Comparison of ENCODE assay signal across 9 cellular contexts in genomic region chr11:128653828-128654231, GRCh38. TPM values are rescaled to one million over a fixed set of nuclear protein-coding genes. Genes with fewer than 3 reads are reported as not detected.
DNase-seq lines count a peak whose midpoint lies in the region; ATAC-seq and TF ChIP-seq lines count a peak whose summit lies in the region.
"Had no signal": no experiment of that assay in that cellular context is flagged by ENCODE, and none has a peak within 500 bp of the region (broad histone marks: within the 10 kb centered on the region; RNA-seq: fewer than 3 reads in every experiment).

No MANE protein-coding gene starts in this region.

- H3K4me1 Mint-ChIP-seq in Calu3 (ENCODE audit: low read depth, unreplicated experiment) (peaks cover 11% of the 10 kb centered on the region), activated B cell treated with CpG ODN at 0.5 μM for 24 hours (peaks cover 12% of the 10 kb centered on the region)

- no peaks in the 10 kb centered on the region for H3K9me3 ChIP-seq in right atrium auricular region

- H3K27ac ChIP-seq in right atrium auricular region = no peak overlapping the region

- DNase-seq in Calu3 (peak; percentile 25), activated B cell treated with CpG ODN at 0.5 μM for 24 hours (no peak), right atrium auricular region (ENCODE audit: low spot score) (peak; percentile 70), posterior cingulate gyrus (peak in 6 of 10 donors; percentile 20 to 88 (median 34)), GM19240 (ENCODE audit: insufficient read length, low spot score) (no peak), middle frontal gyrus (ENCODE audit: extremely low spot score, low spot score) (no peak)
- no peak for DNase-seq in central memory CD4-positive, alpha-beta T cell
- DNase-seq: NCI-H446 had no signal

- no peak for TF ChIP-seq CTCF in Calu3 (IDR thresholded peaks at IDR 0.05; ENCODE audit: unreplicated experiment)
- TF ChIP-seq CTCF in activated B cell treated with CpG ODN at 0.5 μM for 24 hours (IDR thresholded peaks at IDR 0.05) = no peak
- peak in 1 of 2 donors; percentile 17 for TF ChIP-seq CTCF in right atrium auricular region (IDR thresholded peaks at IDR 0.05)

- no peaks in the 10 kb centered on the region for H3K27me3 Mint-ChIP-seq in Calu3 (ENCODE audit: unreplicated experiment)
- H3K27me3 Mint-ChIP-seq in activated B cell treated with CpG ODN at 0.5 μM for 24 hours = peaks cover 11% of the 10 kb centered on the region

- no peaks in the 10 kb centered on the region for H3K36me3 ChIP-seq in right atrium auricular region

- no peaks in the 10 kb centered on the region for H3K4me1 ChIP-seq in right atrium auricular region

- H3K36me3 Mint-ChIP-seq in Calu3 (ENCODE audit: insufficient read depth, unreplicated experiment) = no peaks in the 10 kb centered on the region
- no peaks in the 10 kb centered on the region for H3K36me3 Mint-ChIP-seq in activated B cell treated with CpG ODN at 0.5 μM for 24 hours (ENCODE audit: low read depth)

- no TSS peak for BruUV-seq in Calu3 (replicated peaks; lab: Mats Ljungman, UMichigan)

- H3K4me3 ChIP-seq in right atrium auricular region = no peak overlapping the region

- POLR2A ChIA-PET in activated B cell treated with CpG ODN at 0.5 μM for 24 hours (lab: Charles Lee) = no interaction called here

- peak overlapping the region; percentile 11 for H3K4me3 Mint-ChIP-seq in Calu3 (ENCODE audit: low read depth, unreplicated experiment)
- peak overlapping the region; percentile 59 for H3K4me3 Mint-ChIP-seq in activated B cell treated with CpG ODN at 0.5 μM for 24 hours

- intact Hi-C loops in Calu3 (cut with micrococcal nuclease; ENCODE audit: unreplicated experiment) (loop anchor here (5.0 kb wide), 1 partner anchor 178 kb away; no protein-coding TSS in a partner anchor), activated B cell treated with CpG ODN at 0.5 μM for 24 hours (cut with micrococcal nuclease) (no loop called here), posterior cingulate gyrus (cut with DNase I) (no loop called here)

- CTCF ChIA-PET in Calu3 (lab: Charles Lee) = no interaction called here
- CTCF ChIA-PET in activated B cell treated with CpG ODN at 0.5 μM for 24 hours (lab: Charles Lee) = no interaction called here

- H3K27ac Mint-ChIP-seq in Calu3 (ENCODE audit: unreplicated experiment) = peak overlapping the region; percentile 84
- H3K27ac Mint-ChIP-seq in activated B cell treated with CpG ODN at 0.5 μM for 24 hours = no peak overlapping the region

- ATAC-seq in activated B cell treated with CpG ODN at 0.5 μM for 24 hours (ENCODE audit: low read depth) = no peak
- ATAC-seq in HG02642 (IDR thresholded peaks at IDR 0.05; ENCODE audit: poor library complexity, unreplicated experiment) = no peak

- peaks cover 4% of the 10 kb centered on the region for H3K9me3 Mint-ChIP-seq in Calu3 (ENCODE audit: low read depth, unreplicated experiment)
- H3K9me3 Mint-ChIP-seq in activated B cell treated with CpG ODN at 0.5 μM for 24 hours = no peaks in the 10 kb centered on the region

- no peaks in the 10 kb centered on the region for H3K27me3 ChIP-seq in right atrium auricular region

RNA-seq across cellular contexts. Expression of gene FLI1, which starts 40.0 kb away (rescaled TPM):
- total RNA-seq in Calu3 (2022) (0.17 TPM in 1 of 2 replicates, not detected in the other), activated B cell treated with CpG ODN at 0.5 μM for 24 hours (64.9 and 69.2 TPM in 2 replicates), right atrium auricular region (10 to 100 TPM; 12.3 to 25.2 TPM)

Comparison
In these comparisons a context has a peak if more than half of its experiments do, and no peak if none do; other contexts are left out.
1. DNase-seq: peak in Calu3 (single experiment), right atrium auricular region (single experiment) and posterior cingulate gyrus (6 of 10); none in activated B cell treated with CpG ODN at 0.5 μM for 24 hours (single experiment), central memory CD4-positive, alpha-beta T cell (single experiment), GM19240 (single experiment) and middle frontal gyrus (single experiment).
2. RNA of gene FLI1, which starts 40.0 kb away (total RNA-seq): 64.9 to 69.2 TPM in activated B cell treated with CpG ODN at 0.5 μM for 24 hours and 12.3 to 25.2 TPM in right atrium auricular region; 0.17 TPM in Calu3; every median in the first group is over 10 times any median in the second.